Comparison of ENCODE assay signal across 1 cellular context in the genomic region with DNA sequence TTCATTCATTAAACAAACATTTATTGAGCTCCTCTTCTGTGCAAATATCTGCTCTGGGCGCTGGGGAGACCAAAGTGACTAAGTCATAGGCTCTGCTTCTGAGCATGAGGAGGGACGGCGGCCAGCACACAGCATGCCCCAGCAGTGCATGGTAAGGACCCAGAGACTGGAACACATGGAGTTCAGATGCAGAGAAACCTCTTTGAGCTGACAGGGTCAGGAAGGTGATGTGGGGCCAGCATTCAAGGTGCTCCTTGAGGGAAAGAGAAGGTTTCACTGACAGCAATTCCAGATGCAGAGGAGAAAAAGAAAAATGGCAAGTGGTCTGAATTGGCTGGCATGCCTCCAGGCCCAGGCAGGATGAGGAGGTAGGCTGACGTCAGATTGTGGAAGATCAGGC.
TF ChIP-seq lines count a peak whose summit lies in the region.

No MANE protein-coding gene starts in this region.

TF ChIP-seq in HepG2, 621 proteins besides CTCF, POLR2A, EP300 and RAD21 (continued from another document):
- TF ChIP-seq, protein P1, sequence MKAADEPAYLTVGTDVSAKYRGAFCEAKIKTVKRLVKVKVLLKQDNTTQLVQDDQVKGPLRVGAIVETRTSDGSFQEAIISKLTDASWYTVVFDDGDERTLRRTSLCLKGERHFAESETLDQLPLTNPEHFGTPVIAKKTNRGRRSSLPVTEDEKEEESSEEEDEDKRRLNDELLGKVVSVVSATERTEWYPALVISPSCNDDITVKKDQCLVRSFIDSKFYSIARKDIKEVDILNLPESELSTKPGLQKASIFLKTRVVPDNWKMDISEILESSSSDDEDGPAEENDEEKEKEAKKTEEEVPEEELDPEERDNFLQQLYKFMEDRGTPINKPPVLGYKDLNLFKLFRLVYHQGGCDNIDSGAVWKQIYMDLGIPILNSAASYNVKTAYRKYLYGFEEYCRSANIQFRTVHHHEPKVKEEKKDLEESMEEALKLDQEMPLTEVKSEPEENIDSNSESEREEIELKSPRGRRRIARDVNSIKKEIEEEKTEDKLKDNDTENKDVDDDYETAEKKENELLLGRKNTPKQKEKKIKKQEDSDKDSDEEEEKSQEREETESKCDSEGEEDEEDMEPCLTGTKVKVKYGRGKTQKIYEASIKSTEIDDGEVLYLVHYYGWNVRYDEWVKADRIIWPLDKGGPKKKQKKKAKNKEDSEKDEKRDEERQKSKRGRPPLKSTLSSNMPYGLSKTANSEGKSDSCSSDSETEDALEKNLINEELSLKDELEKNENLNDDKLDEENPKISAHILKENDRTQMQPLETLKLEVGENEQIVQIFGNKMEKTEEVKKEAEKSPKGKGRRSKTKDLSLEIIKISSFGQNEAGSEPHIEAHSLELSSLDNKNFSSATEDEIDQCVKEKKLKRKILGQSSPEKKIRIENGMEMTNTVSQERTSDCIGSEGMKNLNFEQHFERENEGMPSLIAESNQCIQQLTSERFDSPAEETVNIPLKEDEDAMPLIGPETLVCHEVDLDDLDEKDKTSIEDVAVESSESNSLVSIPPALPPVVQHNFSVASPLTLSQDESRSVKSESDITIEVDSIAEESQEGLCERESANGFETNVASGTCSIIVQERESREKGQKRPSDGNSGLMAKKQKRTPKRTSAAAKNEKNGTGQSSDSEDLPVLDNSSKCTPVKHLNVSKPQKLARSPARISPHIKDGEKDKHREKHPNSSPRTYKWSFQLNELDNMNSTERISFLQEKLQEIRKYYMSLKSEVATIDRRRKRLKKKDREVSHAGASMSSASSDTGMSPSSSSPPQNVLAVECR (CRISPR knock-in tag; IDR thresholded peaks at IDR 0.05; ENCODE audit: borderline replicate concordance), result peak; percentile 9; the same call in 1 of the 2 replicates
- TF ChIP-seq, protein P2, sequence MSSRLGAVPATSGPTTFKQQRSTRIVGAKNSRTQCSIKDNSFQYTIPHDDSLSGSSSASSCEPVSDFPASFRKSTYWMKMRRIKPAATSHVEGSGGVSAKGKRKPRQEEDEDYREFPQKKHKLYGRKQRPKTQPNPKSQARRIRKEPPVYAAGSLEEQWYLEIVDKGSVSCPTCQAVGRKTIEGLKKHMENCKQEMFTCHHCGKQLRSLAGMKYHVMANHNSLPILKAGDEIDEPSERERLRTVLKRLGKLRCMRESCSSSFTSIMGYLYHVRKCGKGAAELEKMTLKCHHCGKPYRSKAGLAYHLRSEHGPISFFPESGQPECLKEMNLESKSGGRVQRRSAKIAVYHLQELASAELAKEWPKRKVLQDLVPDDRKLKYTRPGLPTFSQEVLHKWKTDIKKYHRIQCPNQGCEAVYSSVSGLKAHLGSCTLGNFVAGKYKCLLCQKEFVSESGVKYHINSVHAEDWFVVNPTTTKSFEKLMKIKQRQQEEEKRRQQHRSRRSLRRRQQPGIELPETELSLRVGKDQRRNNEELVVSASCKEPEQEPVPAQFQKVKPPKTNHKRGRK (CRISPR knock-in tag; IDR thresholded peaks at IDR 0.05), result no peak
- TF ChIP-seq, protein P3, sequence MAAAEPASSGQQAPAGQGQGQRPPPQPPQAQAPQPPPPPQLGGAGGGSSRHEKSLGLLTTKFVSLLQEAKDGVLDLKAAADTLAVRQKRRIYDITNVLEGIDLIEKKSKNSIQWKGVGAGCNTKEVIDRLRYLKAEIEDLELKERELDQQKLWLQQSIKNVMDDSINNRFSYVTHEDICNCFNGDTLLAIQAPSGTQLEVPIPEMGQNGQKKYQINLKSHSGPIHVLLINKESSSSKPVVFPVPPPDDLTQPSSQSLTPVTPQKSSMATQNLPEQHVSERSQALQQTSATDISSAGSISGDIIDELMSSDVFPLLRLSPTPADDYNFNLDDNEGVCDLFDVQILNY (CRISPR knock-in tag; conservative IDR thresholded peaks at IDR 0.05), result no peak
- no peak for TF ChIP-seq ZNF121 (CRISPR knock-in tag; IDR thresholded peaks at IDR 0.05)
- no peak for TF ChIP-seq ZNF563 (CRISPR knock-in tag; IDR thresholded peaks at IDR 0.05)
